Comparison of ENCODE assay signal across 8 cellular contexts in genomic region chr14:24241829-24242443, GRCh38. TPM values are rescaled to one million over a fixed set of nuclear protein-coding genes. Genes with fewer than 3 reads are reported as not detected.
DNase-seq lines count a peak whose midpoint lies in the region; ATAC-seq and TF ChIP-seq lines count a peak whose summit lies in the region.

No MANE protein-coding gene starts in this region.

- peaks cover 61% of the 10 kb centered on the region for H3K4me1 Mint-ChIP-seq in activated CD4-positive, alpha-beta T cell treated with anti-CD3 and anti-CD28 coated beads, Interleukin-2, amount 10 ng/mL, durations not matched to agents 24 days and 14 days

- H3K4me3 Mint-ChIP-seq in activated CD4-positive, alpha-beta T cell treated with anti-CD3 and anti-CD28 coated beads, Interleukin-2, amount 10 ng/mL, durations not matched to agents 24 days and 14 days, result peak overlapping the region; percentile 99

- H3K27me3 ChIP-seq in BE2C, result no peaks in the 10 kb centered on the region
- no peaks in the 10 kb centered on the region for H3K27me3 ChIP-seq in lung (ENCODE audit: control insufficient read depth, insufficient read depth)

- H3K4me1 ChIP-seq in BE2C, result no peaks in the 10 kb centered on the region
- peaks cover 11 to 14% of the 10 kb centered on the region in 2 donors for H3K4me1 ChIP-seq in lung (ENCODE audit: control insufficient read depth in 2 of 2, insufficient read depth in 2 of 2, low read length in 2 of 2)

- H3K9me3 Mint-ChIP-seq in activated CD4-positive, alpha-beta T cell treated with anti-CD3 and anti-CD28 coated beads, Interleukin-2, amount 10 ng/mL, durations not matched to agents 24 days and 14 days, result no peaks in the 10 kb centered on the region

- peaks cover 25% of the 10 kb centered on the region for H3K36me3 ChIP-seq in BE2C
- peaks cover 5 to 34% of the 10 kb centered on the region in 2 donors for H3K36me3 ChIP-seq in lung (ENCODE audit: control insufficient read depth in 2 of 2, insufficient read depth in 2 of 2, low read length in 2 of 2)

- WGBS in lung, 2 donors, result 2 to 4% methylated on average over 39 of the region's 39 CpGs

- peak overlapping the region; percentile 100 for H3K27ac Mint-ChIP-seq in activated CD4-positive, alpha-beta T cell treated with anti-CD3 and anti-CD28 coated beads, Interleukin-2, amount 10 ng/mL, durations not matched to agents 24 days and 14 days

- no peaks in the 10 kb centered on the region for H3K27me3 Mint-ChIP-seq in activated CD4-positive, alpha-beta T cell treated with anti-CD3 and anti-CD28 coated beads, Interleukin-2, amount 10 ng/mL, durations not matched to agents 24 days and 14 days

- H3K9me3 ChIP-seq in BE2C, result no peaks in the 10 kb centered on the region
- H3K9me3 ChIP-seq in lung (ENCODE audit: control insufficient read depth in 2 of 2, insufficient read depth in 1 of 2, low read length in 1 of 2), result no peaks in the 10 kb centered on the region

- H3K27ac ChIP-seq in lung (ENCODE audit: low read depth in 1 of 2, low read length in 1 of 2), result peak overlapping the region; percentile 92 to 96

- H3K4me3 ChIP-seq in BE2C (ENCODE audit: low read depth, low read length), result peak overlapping the region; percentile 68
- peak overlapping the region; percentile 78 for H3K4me3 ChIP-seq in lung

- H3K36me3 Mint-ChIP-seq in activated CD4-positive, alpha-beta T cell treated with anti-CD3 and anti-CD28 coated beads, Interleukin-2, amount 10 ng/mL, durations not matched to agents 24 days and 14 days (ENCODE audit: low read depth), result peaks cover 44% of the 10 kb centered on the region

- intact Hi-C loops in activated CD4-positive, alpha-beta T cell treated with anti-CD3 and anti-CD28 coated beads, Interleukin-2, amount 10 ng/mL, durations not matched to agents 24 days and 14 days (cut with micrococcal nuclease), result loop anchor here (1.0 to 2.0 kb wide), 8 partner anchors 10 to 200 kb away; partner anchors contain the start of genes CHMP4A, GMPR2, IPO4 and NEDD8

- DNase-seq in BE2C, result peak; percentile 97
- peak; percentile 98 to 99 for DNase-seq in NCI-H524 (lab: John Stamatoyannopoulos, UW)
- DNase-seq in activated CD4-positive, alpha-beta T cell treated with anti-CD3 and anti-CD28 coated beads, Interleukin-2, amount 10 ng/mL, durations not matched to agents 24 days and 14 days, result peak; percentile 99
- peak; percentile 95 for DNase-seq in ecto neural progenitor cell (ENCODE audit: low spot score)
- DNase-seq in lung (ENCODE audit: low spot score), result peak; percentile 94
- DNase-seq in stimulated activated CD4-positive, alpha-beta T cell treated with anti-CD3 and anti-CD28 coated beads, TNF-alpha, amount 100 ng/mL, for 48 hours (ENCODE audit: low read depth in 3 of 3), result peak; percentile 82 to 98 (median 86)

- ATAC-seq in GM19023 (IDR thresholded peaks at IDR 0.05; ENCODE audit: unreplicated experiment), result peak; percentile 81
- peak; percentile 74 for ATAC-seq in HG03175 (IDR thresholded peaks at IDR 0.05; ENCODE audit: unreplicated experiment)
- peak; percentile 93 for ATAC-seq in lung (ENCODE audit: insufficient read depth, low FRiP score)

- TF ChIP-seq CTCF in BE2C (IDR thresholded peaks at IDR 0.05; ENCODE audit: low read depth, low read length), result peak; percentile 65
- peak; percentile 29 for TF ChIP-seq CTCF in lung (IDR thresholded peaks at IDR 0.05; ENCODE audit: control extremely low read depth, extremely low read depth)

RNA-seq across cellular contexts. Expression of gene TINF2, which starts 0.5 kb away (rescaled TPM):
- 57.3 TPM for polyA plus RNA-seq in BE2C (2012; ENCODE audit: insufficient read depth, insufficient read length, low read depth)
- 87.1 and 93.6 TPM in 2 replicates for total RNA-seq in activated CD4-positive, alpha-beta T cell treated with anti-CD3 and anti-CD28 coated beads, Interleukin-2, amount 10 ng/mL, durations not matched to agents 24 days and 14 days
- 10 to 100 TPM; 48.2 to 89.1 TPM for total RNA-seq in lung
- polyA plus RNA-seq in lung, result 10 to 100 TPM; 45.2 to 82.6 TPM

RNA-seq across cellular contexts. Expression of gene GMPR2, which starts 9.2 kb away (rescaled TPM):
- polyA plus RNA-seq in BE2C (2012; ENCODE audit: insufficient read depth, insufficient read length, low read depth), result 87.7 TPM
- total RNA-seq in activated CD4-positive, alpha-beta T cell treated with anti-CD3 and anti-CD28 coated beads, Interleukin-2, amount 10 ng/mL, durations not matched to agents 24 days and 14 days, result 32.4 and 42.8 TPM in 2 replicates
- total RNA-seq in lung, result 10 to 100 TPM; 63.1 TPM
- 10 to 100 TPM; 42.9 to 71.1 TPM for polyA plus RNA-seq in lung

RNA-seq across cellular contexts. Expression of gene NEDD8, which starts 9.8 kb away (rescaled TPM):
- polyA plus RNA-seq in BE2C (2012; ENCODE audit: insufficient read depth, insufficient read length, low read depth), result 296 TPM
- 188 and 190 TPM in 2 replicates for total RNA-seq in activated CD4-positive, alpha-beta T cell treated with anti-CD3 and anti-CD28 coated beads, Interleukin-2, amount 10 ng/mL, durations not matched to agents 24 days and 14 days
- 100 to 1,000 TPM in 1 of 2 donors, 10 to 100 TPM in 1; 69.5 to 147 TPM for total RNA-seq in lung
- 100 to 1,000 TPM; 242 to 246 TPM for polyA plus RNA-seq in lung

RNA-seq across cellular contexts. Expression of gene TGM1, which starts 21.0 kb away (rescaled TPM):
- 2.0 TPM for polyA plus RNA-seq in BE2C (2012; ENCODE audit: insufficient read depth, insufficient read length, low read depth)
- 5.1 and 6.2 TPM in 2 replicates for total RNA-seq in activated CD4-positive, alpha-beta T cell treated with anti-CD3 and anti-CD28 coated beads, Interleukin-2, amount 10 ng/mL, durations not matched to agents 24 days and 14 days
- total RNA-seq in lung, result 1 to 10 TPM; 1.9 to 8.8 TPM
- polyA plus RNA-seq in lung, result 10 to 100 TPM in 1 of 2 donors, 1 to 10 TPM in 1; 9.8 to 11.3 TPM

RNA-seq across cellular contexts. Expression of gene MDP1, which starts 26.1 kb away (rescaled TPM):
- 43.6 TPM for polyA plus RNA-seq in BE2C (2012; ENCODE audit: insufficient read depth, insufficient read length, low read depth)
- total RNA-seq in activated CD4-positive, alpha-beta T cell treated with anti-CD3 and anti-CD28 coated beads, Interleukin-2, amount 10 ng/mL, durations not matched to agents 24 days and 14 days, result 11.6 and 13.5 TPM in 2 replicates
- total RNA-seq in lung, result 10 to 100 TPM; 20.8 to 24.8 TPM
- polyA plus RNA-seq in lung, result 10 to 100 TPM; 17.2 to 31.4 TPM

Comparison
In these comparisons a context has a peak if more than half of its experiments do, and no peak if none do; other contexts are left out.
1. Peak in every context shown above with its lines: DNase-seq, ATAC-seq, H3K4me3 ChIP-seq and H3K27ac ChIP-seq.